In genomic region chr10:80205478-80206276, GRCh38 we compare ENCODE assay signal across 8 cellular contexts. TPM values are rescaled to one million over a fixed set of nuclear protein-coding genes. Genes with fewer than 3 reads are reported as not detected.
DNase-seq lines count a peak whose midpoint lies in the region; ATAC-seq, FAIRE-seq and TF ChIP-seq lines count a peak whose summit lies in the region.

ANXA11 (minus strand) TSS chr10:80205537; CDS start chr10:80172861, 32,676 bp downstream.

- peak; percentile 42 for ATAC-seq in GM18870 (IDR thresholded peaks at IDR 0.05; ENCODE audit: unreplicated experiment)
- ATAC-seq in HG03103 (IDR thresholded peaks at IDR 0.05; ENCODE audit: low read depth, unreplicated experiment) = peak; percentile 71
- peak; percentile 81 for ATAC-seq in HepG2

- POLR2A ChIA-PET in HepG2 (lab: Yijun Ruan, JAX) = interaction anchor here (1.0 to 1.1 kb wide), 5 partner anchors 9 to 123 kb away, joined by 3 to 15 read pairs (median 4); no protein-coding TSS in a partner anchor

- WGBS in HepG2 (ENCODE audit: low lambda C conversion rate) = under 1% methylated on average over 11 of the region's 45 CpGs

- TF ChIP-seq EP300 in HepG2 (IDR thresholded peaks at IDR 0.05; ENCODE audit: low read depth in 2 of 2, low read length in 2 of 2) (no peak), HepG2 (CRISPR knock-in tag; IDR thresholded peaks at IDR 0.05; ENCODE audit: borderline replicate concordance) (no peak)

- H2AFZ ChIP-seq in HepG2 (ENCODE audit: low read length) = peak within 1 kb of the TSS; percentile 44

- H3K79me2 ChIP-seq in HepG2 (ENCODE audit: insufficient read depth, low read length) = peaks cover 36% of the 10 kb centered on the region

- intact Hi-C loops in HepG2 (cut with micrococcal nuclease; ENCODE audit: unreplicated experiment) = loop anchor here (10.0 kb wide), 1 partner anchor 61 kb away; no protein-coding TSS in a partner anchor

- in situ Hi-C loops in HepG2 (cut with HindIII; ENCODE audit: extremely low pct_ligation_motif_present, low pct_unique_long_range_greater_than_20kb) = no loop called here

- peak within 1 kb of the TSS; percentile 99 to 100 for H3K27ac ChIP-seq in coronary artery
- H3K27ac ChIP-seq in HepG2 (ENCODE audit: extremely low read length, insufficient read depth, low read length) = peak within 1 kb of the TSS; percentile 74

- H3K4me1 ChIP-seq in HepG2 (ENCODE audit: insufficient read depth, low read length) = peaks cover 46% of the 10 kb centered on the region

- TF ChIP-seq CTCF in coronary artery (IDR thresholded peaks at IDR 0.05) (no peak), HepG2 (CRISPR knock-in tag; IDR thresholded peaks at IDR 0.05) (peak; percentile 21; the same call in 1 of the 2 replicates)

- TF ChIP-seq POLR2A in HepG2 (IDR thresholded peaks at IDR 0.05; ENCODE audit: insufficient read depth in 1 of 2, low read depth in 2 of 2, low read length in 2 of 2) = peak; percentile 91 to 92

- peak; percentile 46 for FAIRE-seq in HepG2 (lab: Jason Lieb, UNC)

- BruUV-seq in HepG2 (replicated peaks; lab: Mats Ljungman, UMichigan) = TSS peak; percentile 87

- no peaks in the 10 kb centered on the region for H3K9me3 ChIP-seq in HepG2 (ENCODE audit: low read length)

- H3K4me3 ChIP-seq in coronary artery = peak within 1 kb of the TSS; percentile 100
- peak within 1 kb of the TSS; percentile 87 to 93 (median 88) for H3K4me3 ChIP-seq in HepG2 (replicated peaks in 1 of 3; ENCODE audit: insufficient read depth in 1 of 3, low read depth in 2 of 3, low read length in 3 of 3)

- H3K36me3 ChIP-seq in HepG2 (replicated peaks in 1 of 2; ENCODE audit: control insufficient read depth in 1 of 2, insufficient read depth in 2 of 2, low read length in 2 of 2) = no peaks in the 10 kb centered on the region

- H3K9ac ChIP-seq in HepG2 (ENCODE audit: insufficient read depth, low read depth, low read length) = peak within 1 kb of the TSS; percentile 85

- H4K20me1 ChIP-seq in HepG2 (ENCODE audit: insufficient read depth, low read length) = no peaks in the 10 kb centered on the region

- DNase-seq in AG08395 (ENCODE audit: low spot score) = peak; percentile 85
- peak; percentile 33 for DNase-seq in NCI-H446 treated with DMSO at 0.1 percent for 48 hours (lab: John Stamatoyannopoulos, UW)
- DNase-seq in activated CD4-positive, alpha-beta T cell treated with anti-CD3 and anti-CD28 coated beads for 24 hours (ENCODE audit: low read depth in 2 of 2) = peak; percentile 76 to 81
- peak; percentile 87 for DNase-seq in coronary artery (ENCODE audit: low spot score)
- DNase-seq in HepG2 (ENCODE audit: low spot score) = peak; percentile 72
- DNase-seq in stimulated activated CD4-positive, alpha-beta T cell treated with anti-CD3 and anti-CD28 coated beads, Interleukin-4, amount 100 ng/mL, for 4 hours = peak; percentile 84 to 85

- peak within 1 kb of the TSS; percentile 80 for H3K4me2 ChIP-seq in HepG2 (ENCODE audit: low read depth, low read length)

- peak; percentile 34; the same call in 1 of the 2 replicates for TF ChIP-seq RAD21 in HepG2 (CRISPR knock-in tag; IDR thresholded peaks at IDR 0.05)

- no peaks in the 10 kb centered on the region; a peak in 1 of 5 replicates for H3K27me3 ChIP-seq in HepG2 (ENCODE audit: control insufficient read depth in 1 of 2, insufficient read depth in 2 of 2, low read length in 2 of 2)

- CTCF ChIA-PET in HepG2 (lab: Yijun Ruan, JAX; ENCODE audit: low intra/inter-chr PET ratio, low total read pairs) = no interaction called here

TF ChIP-seq in HepG2, 621 proteins besides CTCF, POLR2A, EP300 and RAD21 (continues in another document):
- TF ChIP-seq HDAC1 (CRISPR knock-in tag; IDR thresholded peaks at IDR 0.05) (peak; percentile 60), NCOR1 (IDR thresholded peaks at IDR 0.05; ENCODE audit: borderline replicate concordance, low read length) (no peak), HOXA9 (CRISPR knock-in tag; IDR thresholded peaks at IDR 0.05; ENCODE audit: borderline replicate concordance) (no peak), GLI4 (CRISPR knock-in tag; IDR thresholded peaks at IDR 0.05; ENCODE audit: borderline replicate concordance) (no peak), THYN1 (CRISPR knock-in tag; IDR thresholded peaks at IDR 0.05; ENCODE audit: borderline replicate concordance, low read depth) (no peak), ZBTB38 (CRISPR knock-in tag; IDR thresholded peaks at IDR 0.05) (peak; percentile 53; the same call in 1 of the 2 replicates), POGZ (CRISPR knock-in tag; IDR thresholded peaks at IDR 0.05) (no peak), JDP2 (CRISPR knock-in tag; IDR thresholded peaks at IDR 0.05; ENCODE audit: borderline replicate concordance) (no peak; the same call in 1 of the 2 replicates), BCL6 (CRISPR knock-in tag; IDR thresholded peaks at IDR 0.05) (peak; percentile 59; the same call in 1 of the 2 replicates), ZNF34 (CRISPR knock-in tag; IDR thresholded peaks at IDR 0.05; ENCODE audit: borderline replicate concordance) (no peak), ZKSCAN5 (CRISPR knock-in tag; IDR thresholded peaks at IDR 0.05) (no peak), ZC3H4 (CRISPR knock-in tag; IDR thresholded peaks at IDR 0.05; ENCODE audit: borderline replicate concordance) (no peak; the same call in 1 of the 2 replicates), FOSL2 (CRISPR knock-in tag; IDR thresholded peaks at IDR 0.05) (no peak; the same call in 1 of the 2 replicates), ZNF326 (CRISPR knock-in tag; IDR thresholded peaks at IDR 0.05; ENCODE audit: borderline replicate concordance) (no peak)
- TF ChIP-seq, protein P1, sequence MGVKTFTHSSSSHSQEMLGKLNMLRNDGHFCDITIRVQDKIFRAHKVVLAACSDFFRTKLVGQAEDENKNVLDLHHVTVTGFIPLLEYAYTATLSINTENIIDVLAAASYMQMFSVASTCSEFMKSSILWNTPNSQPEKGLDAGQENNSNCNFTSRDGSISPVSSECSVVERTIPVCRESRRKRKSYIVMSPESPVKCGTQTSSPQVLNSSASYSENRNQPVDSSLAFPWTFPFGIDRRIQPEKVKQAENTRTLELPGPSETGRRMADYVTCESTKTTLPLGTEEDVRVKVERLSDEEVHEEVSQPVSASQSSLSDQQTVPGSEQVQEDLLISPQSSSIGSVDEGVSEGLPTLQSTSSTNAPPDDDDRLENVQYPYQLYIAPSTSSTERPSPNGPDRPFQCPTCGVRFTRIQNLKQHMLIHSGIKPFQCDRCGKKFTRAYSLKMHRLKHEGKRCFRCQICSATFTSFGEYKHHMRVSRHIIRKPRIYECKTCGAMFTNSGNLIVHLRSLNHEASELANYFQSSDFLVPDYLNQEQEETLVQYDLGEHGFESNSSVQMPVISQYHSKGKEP (CRISPR knock-in tag; IDR thresholded peaks at IDR 0.05) = no peak
- TF ChIP-seq, protein P2, sequence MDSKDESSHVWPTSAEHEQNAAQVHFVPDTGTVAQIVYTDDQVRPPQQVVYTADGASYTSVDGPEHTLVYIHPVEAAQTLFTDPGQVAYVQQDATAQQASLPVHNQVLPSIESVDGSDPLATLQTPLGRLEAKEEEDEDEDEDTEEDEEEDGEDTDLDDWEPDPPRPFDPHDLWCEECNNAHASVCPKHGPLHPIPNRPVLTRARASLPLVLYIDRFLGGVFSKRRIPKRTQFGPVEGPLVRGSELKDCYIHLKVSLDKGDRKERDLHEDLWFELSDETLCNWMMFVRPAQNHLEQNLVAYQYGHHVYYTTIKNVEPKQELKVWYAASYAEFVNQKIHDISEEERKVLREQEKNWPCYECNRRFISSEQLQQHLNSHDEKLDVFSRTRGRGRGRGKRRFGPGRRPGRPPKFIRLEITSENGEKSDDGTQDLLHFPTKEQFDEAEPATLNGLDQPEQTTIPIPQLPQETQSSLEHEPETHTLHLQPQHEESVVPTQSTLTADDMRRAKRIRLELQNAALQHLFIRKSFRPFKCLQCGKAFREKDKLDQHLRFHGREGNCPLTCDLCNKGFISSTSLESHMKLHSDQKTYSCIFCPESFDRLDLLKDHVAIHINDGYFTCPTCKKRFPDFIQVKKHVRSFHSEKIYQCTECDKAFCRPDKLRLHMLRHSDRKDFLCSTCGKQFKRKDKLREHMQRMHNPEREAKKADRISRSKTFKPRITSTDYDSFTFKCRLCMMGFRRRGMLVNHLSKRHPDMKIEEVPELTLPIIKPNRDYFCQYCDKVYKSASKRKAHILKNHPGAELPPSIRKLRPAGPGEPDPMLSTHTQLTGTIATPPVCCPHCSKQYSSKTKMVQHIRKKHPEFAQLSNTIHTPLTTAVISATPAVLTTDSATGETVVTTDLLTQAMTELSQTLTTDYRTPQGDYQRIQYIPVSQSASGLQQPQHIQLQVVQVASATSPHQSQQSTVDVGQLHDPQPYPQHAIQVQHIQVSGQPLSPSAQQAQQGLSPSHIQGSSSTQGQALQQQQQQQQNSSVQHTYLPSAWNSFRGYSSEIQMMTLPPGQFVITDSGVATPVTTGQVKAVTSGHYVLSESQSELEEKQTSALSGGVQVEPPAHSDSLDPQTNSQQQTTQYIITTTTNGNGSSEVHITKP (CRISPR knock-in tag; IDR thresholded peaks at IDR 0.05; ENCODE audit: low read depth) = no peak

RNA-seq across cellular contexts. Expression of gene ANXA11, which starts in this region (rescaled TPM):
- total RNA-seq in HepG2 (2016; rRNA removed; fragmentation: Illumina TruSeq; extraction: Trizol) = 51.5 and 63.3 TPM in 2 replicates
- 20.4 and 29.6 TPM in 2 replicates for total RNA-seq in HepG2 (2016; cell fraction: cytosol; rRNA removed; fragmentation: Illumina TruSeq; extraction: Trizol; ENCODE audit: low read depth)
- 51.1 and 56.9 TPM in 2 replicates for total RNA-seq in HepG2 (2016; cell fraction: insoluble cytoplasmic fraction; rRNA removed; fragmentation: Illumina TruSeq; extraction: Trizol)
- total RNA-seq in HepG2 (2016; cell fraction: membrane; rRNA removed; fragmentation: Illumina TruSeq; extraction: Trizol) = 45.4 and 46.0 TPM in 2 replicates
- 31.2 and 33.7 TPM in 2 replicates for total RNA-seq in HepG2 (2016; cell fraction: nucleus; rRNA removed; fragmentation: Illumina TruSeq; extraction: Trizol)
- polyA plus RNA-seq in HepG2 (2011; rRNA removed) = 27.4 and 30.6 TPM in 2 replicates
- polyA plus RNA-seq in HepG2 (2011; cell fraction: cytosol; rRNA removed) = 26.4 and 31.5 TPM in 2 replicates
- polyA plus RNA-seq in HepG2 (2011; cell fraction: nucleus; rRNA removed) = 18.5 and 22.7 TPM in 2 replicates
- polyA plus RNA-seq in HepG2 (2012) = 57.8 and 76.4 TPM in 2 replicates
- polyA plus RNA-seq in HepG2 (2016; cell fraction: cytosol; fragmentation: Illumina TruSeq; extraction: Trizol; ENCODE audit: low read depth) = 31.6 and 35.2 TPM in 2 replicates
- polyA plus RNA-seq in HepG2 (2016; cell fraction: insoluble cytoplasmic fraction; fragmentation: Illumina TruSeq; extraction: Trizol; ENCODE audit: low read depth) = 68.8 and 94.4 TPM in 2 replicates
- polyA plus RNA-seq in HepG2 (2016; cell fraction: membrane; fragmentation: Illumina TruSeq; extraction: Trizol; ENCODE audit: low read depth) = 63.5 and 64.4 TPM in 2 replicates
- 58.6 and 69.2 TPM in 2 replicates for polyA plus RNA-seq in HepG2 (2016; cell fraction: nucleus; fragmentation: Illumina TruSeq; extraction: Trizol; ENCODE audit: insufficient read depth, low read depth)
- polyA minus RNA-seq in HepG2 (2011; rRNA and poly(A)+ RNA removed; ENCODE audit: low replicate concordance) = 42.5 and 107 TPM in 2 replicates
- 19.4 and 27.8 TPM in 2 replicates for polyA minus RNA-seq in HepG2 (2011; cell fraction: cytosol; rRNA and poly(A)+ RNA removed)
- 20.3 and 20.9 TPM in 2 replicates for polyA minus RNA-seq in HepG2 (2011; cell fraction: nucleus; rRNA and poly(A)+ RNA removed)

Comparison
In these comparisons a context has a peak if more than half of its experiments do, and no peak if none do; other contexts are left out.
1. Peak in every context shown above with its lines: DNase-seq, ATAC-seq, H3K4me3 ChIP-seq and H3K27ac ChIP-seq.
2. DNase-seq: peak in every context shown above with its lines; median percentile 87 in coronary artery; 85 in AG08395; 84 in stimulated activated CD4-positive, alpha-beta T cell treated with anti-CD3 and anti-CD28 coated beads, Interleukin-4, amount 100 ng/mL, for 4 hours; 78 in activated CD4-positive, alpha-beta T cell treated with anti-CD3 and anti-CD28 coated beads for 24 hours; 72 in HepG2; 33 in NCI-H446 treated with DMSO at 0.1 percent for 48 hours.